ENCODE assay signal across 1 cellular context in genomic region chr3:50347187-50347813, GRCh38.
TF ChIP-seq lines count a peak whose summit lies in the region.

No MANE protein-coding gene starts in this region.

TF ChIP-seq in neural cell, 6 proteins besides CTCF, POLR2A, EP300 and RAD21:
- TF ChIP-seq REST (IDR thresholded peaks at IDR 0.05; ENCODE audit: borderline replicate concordance) (no peak), MXI1 (conservative IDR thresholded peaks at IDR 0.05; ENCODE audit: poor library complexity, severe bottlenecking) (peak; percentile 30), EZH2 (IDR thresholded peaks at IDR 0.05; ENCODE audit: borderline replicate concordance, insufficient read depth, low read length, poor library complexity, severe bottlenecking) (no peak), POLR2AphosphoS5 (IDR thresholded peaks at IDR 0.05) (no peak), SMC3 (conservative IDR thresholded peaks at IDR 0.05; ENCODE audit: poor library complexity) (peak; percentile 90), TAF1 (IDR thresholded peaks at IDR 0.05; ENCODE audit: low read depth) (no peak)
TF ChIP-seq in neural cell: peak in this region for 2.
